Comparison of ENCODE assay signal across 8 cellular contexts in the genomic region with DNA sequence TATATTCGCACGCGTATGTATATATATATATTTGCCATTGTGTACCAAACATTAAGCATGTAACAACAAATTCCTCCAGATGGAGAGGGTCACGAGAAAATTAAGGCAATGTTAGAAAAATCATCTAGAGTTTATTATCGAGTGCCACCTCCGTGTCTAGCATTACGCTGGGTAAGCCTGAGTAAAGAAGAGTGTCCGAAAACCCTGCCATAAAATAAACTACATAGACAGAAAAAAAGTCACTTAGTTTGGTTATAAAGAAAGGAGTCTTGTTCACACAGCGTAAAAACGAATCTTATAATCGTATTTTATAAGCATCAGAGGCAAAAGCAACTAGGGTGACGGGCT. TPM values are rescaled to one million over a fixed set of nuclear protein-coding genes. Genes with fewer than 3 reads are reported as not detected.
DNase-seq lines count a peak whose midpoint lies in the region; ATAC-seq and TF ChIP-seq lines count a peak whose summit lies in the region.

No MANE protein-coding gene starts in this region.

- H3K9ac ChIP-seq in colonic mucosa (ENCODE audit: low read depth in 2 of 2, low read length in 2 of 2) (peak overlapping the region; percentile 89 to 93), muscle layer of colon (ENCODE audit: low read length) (peak overlapping the region; percentile 91)

- peak overlapping the region; percentile 72 for H3K27ac ChIP-seq in A673 (ENCODE audit: low read depth, low read length, poor library complexity, severe bottlenecking)
- peak overlapping the region; percentile 90 for H3K27ac ChIP-seq in colonic mucosa
- peak overlapping the region; percentile 94 for H3K27ac ChIP-seq in muscle layer of colon (ENCODE audit: low read depth, low read length)

- TF ChIP-seq CTCF in A673 (conservative IDR thresholded peaks at IDR 0.05; ENCODE audit: low read depth, low read length) (no peak), colonic mucosa (IDR thresholded peaks at IDR 0.05) (no peak)

- CTCF ChIA-PET in A673 (lab: Charles Lee) = no interaction called here

- H3K9me3 ChIP-seq in A673 (ENCODE audit: low read depth, low read length, poor library complexity, severe bottlenecking) (no peaks in the 10 kb centered on the region), colonic mucosa (no peaks in the 10 kb centered on the region), muscle layer of colon (ENCODE audit: low read length) (no peaks in the 10 kb centered on the region)

- H3K4me1 ChIP-seq in A673 (ENCODE audit: insufficient read depth, low read length, poor library complexity, severe bottlenecking) (no peaks in the 10 kb centered on the region), colonic mucosa (no peaks in the 10 kb centered on the region), muscle layer of colon (ENCODE audit: insufficient read depth, low read length) (peaks cover 5% of the 10 kb centered on the region)

- no peaks in the 10 kb centered on the region for H3K36me3 ChIP-seq in A673 (ENCODE audit: insufficient read depth, low read length, poor library complexity, severe bottlenecking)
- no peaks in the 10 kb centered on the region for H3K36me3 ChIP-seq in colonic mucosa
- no peaks in the 10 kb centered on the region for H3K36me3 ChIP-seq in muscle layer of colon (ENCODE audit: insufficient read depth, low read length)

- intact Hi-C loops in A673 (cut with micrococcal nuclease; ENCODE audit: unreplicated experiment) (no loop called here), colonic mucosa (cut with DNase I) (no loop called here)

- no TSS peak for BruUV-seq in A673 (replicated peaks; lab: Mats Ljungman, UMichigan)

- peak overlapping the region; percentile 88 for H3K4me3 ChIP-seq in A673 (ENCODE audit: low read depth, low read length, poor library complexity, severe bottlenecking)
- H3K4me3 ChIP-seq in Jurkat, Clone E6-1 (ENCODE audit: low read length) = peak overlapping the region; percentile 65
- peak overlapping the region; percentile 90 for H3K4me3 ChIP-seq in colonic mucosa
- H3K4me3 ChIP-seq in muscle layer of colon (ENCODE audit: low read depth in 1 of 2, low read length in 2 of 2) = peak overlapping the region; percentile 80 to 98

- ATAC-seq in HG03378 (IDR thresholded peaks at IDR 0.05; ENCODE audit: unreplicated experiment) = no peak
- ATAC-seq in HG03196 (IDR thresholded peaks at IDR 0.05; ENCODE audit: unreplicated experiment) = no peak
- ATAC-seq in GM21381 (IDR thresholded peaks at IDR 0.05; ENCODE audit: unreplicated experiment) = no peak

- no peaks in the 10 kb centered on the region for H3K27me3 ChIP-seq in A673 (replicated peaks; ENCODE audit: insufficient read depth, low read depth, low read length, poor library complexity)
- no peaks in the 10 kb centered on the region for H3K27me3 ChIP-seq in colonic mucosa
- no peaks in the 10 kb centered on the region for H3K27me3 ChIP-seq in muscle layer of colon (ENCODE audit: control insufficient read depth in 1 of 2, insufficient read depth in 2 of 2, low read length in 2 of 2)

- POLR2A ChIA-PET in A673 (lab: Charles Lee; ENCODE audit: low non-redundant PET) = no interaction called here

- no peak for DNase-seq in A673 (ENCODE audit: low spot score)
- no peak for DNase-seq in Jurkat, Clone E6-1 (ENCODE audit: low read depth, low spot score)
- DNase-seq in colonic mucosa = no peak
- no peak for DNase-seq in NCI-H1417 treated with DMSO at 0.1 percent for 48 hours (lab: John Stamatoyannopoulos, UW)

RNA-seq across cellular contexts. Expression of a gene that starts 0.6 kb away (rescaled TPM):
- total RNA-seq in A673 (2021) (18.0 and 20.4 TPM in 2 replicates), colonic mucosa (10 to 100 TPM; 18.1 to 27.4 TPM)
- 44.7 TPM for polyA plus RNA-seq in Jurkat, Clone E6-1 (2012; ENCODE audit: insufficient read depth, insufficient read length)
